In genomic region chr21:17752171-17752570, GRCh38 we compare ENCODE assay signal across 8 cellular contexts.
"Had no signal": no experiment of that assay in that cellular context is flagged by ENCODE, and none has a peak within 500 bp of the region (broad histone marks: within the 10 kb centered on the region; RNA-seq: fewer than 3 reads in every experiment).

No MANE protein-coding gene starts in this region.

- H3K9ac ChIP-seq: GM23248 had no signal

- H3K27ac ChIP-seq: GM23248 had no signal

- ATAC-seq: HCT116, K562 had no signal

- H3K4me1 ChIP-seq: HAP-1 had no signal

- H3K4me3 ChIP-seq: GM23248, HAP-1, K562 had no signal

- H3K36me3 ChIP-seq: HAP-1 had no signal

- DNase-seq: GM23248, GOT3, H7, HFFc6, IMR-90 had no signal

- H3K9me3 ChIP-seq: HAP-1 had no signal
